ENCODE assay signal across 19 cellular contexts in genomic region chrX:49346150-49346549, GRCh38. TPM values are rescaled to one million over a fixed set of nuclear protein-coding genes. Genes with fewer than 3 reads are reported as not detected.
"Had no signal": no experiment of that assay in that cellular context is flagged by ENCODE, and none has a peak within 500 bp of the region (broad histone marks: within the 10 kb centered on the region; RNA-seq: fewer than 3 reads in every experiment).

No MANE protein-coding gene starts in this region.

RNA-seq across cellular contexts. Expression of gene GAGE13, which starts 14.8 kb away (rescaled TPM):
- total RNA-seq: activated CD4-positive, alpha-beta T cell treated with anti-CD3 and anti-CD28 coated beads for 36 hours; activated naive CD4-positive, alpha-beta T cell treated with anti-CD3 and anti-CD28 coated beads for 36 hours; activated naive CD8-positive, alpha-beta T cell treated with anti-CD3 and anti-CD28 coated beads for 36 hours; ascending aorta; cardiac muscle cell; cerebellum; epithelial cell of proximal tubule; foreskin keratinocyte; heart right ventricle; left cardiac atrium; left ventricle myocardium superior; lung microvascular endothelial cell; mesothelial cell of epicardium; psoas muscle; spleen; thoracic aorta; upper lobe of left lung; vagina had no signal
- polyA plus RNA-seq: foreskin keratinocyte, heart right ventricle, psoas muscle, spleen had no signal

RNA-seq across cellular contexts. Expression of gene GAGE12J, which starts 24.3 kb away (rescaled TPM):
- total RNA-seq: activated CD4-positive, alpha-beta T cell treated with anti-CD3 and anti-CD28 coated beads for 36 hours; activated naive CD4-positive, alpha-beta T cell treated with anti-CD3 and anti-CD28 coated beads for 36 hours; activated naive CD8-positive, alpha-beta T cell treated with anti-CD3 and anti-CD28 coated beads for 36 hours; ascending aorta; cardiac muscle cell; cerebellum; epithelial cell of proximal tubule; foreskin keratinocyte; heart right ventricle; left cardiac atrium; left ventricle myocardium superior; lung microvascular endothelial cell; mesothelial cell of epicardium; psoas muscle; spleen; thoracic aorta; vagina had no signal
- polyA plus RNA-seq: cardiac muscle cell, foreskin keratinocyte, heart right ventricle, psoas muscle, spleen had no signal

RNA-seq across cellular contexts. Expression of gene GAGE10, which starts 42.7 kb away (rescaled TPM):
- total RNA-seq: activated CD4-positive, alpha-beta T cell treated with anti-CD3 and anti-CD28 coated beads for 36 hours; activated naive CD4-positive, alpha-beta T cell treated with anti-CD3 and anti-CD28 coated beads for 36 hours; activated naive CD8-positive, alpha-beta T cell treated with anti-CD3 and anti-CD28 coated beads for 36 hours; ascending aorta; cardiac muscle cell; cerebellum; epithelial cell of proximal tubule; foreskin keratinocyte; heart right ventricle; left cardiac atrium; left ventricle myocardium superior; lung microvascular endothelial cell; mesothelial cell of epicardium; psoas muscle; SK-MEL-5; spleen; thoracic aorta; upper lobe of left lung; vagina had no signal
- polyA plus RNA-seq: cardiac muscle cell, foreskin keratinocyte, heart right ventricle, psoas muscle, spleen had no signal
